9 cellular contexts compared by ENCODE assay signal in genomic region chr14:99572173-99572999, GRCh38. TPM values are rescaled to one million over a fixed set of nuclear protein-coding genes. Genes with fewer than 3 reads are reported as not detected.
DNase-seq lines count a peak whose midpoint lies in the region; ATAC-seq and TF ChIP-seq lines count a peak whose summit lies in the region.
"Had no signal": no experiment of that assay in that cellular context is flagged by ENCODE, and none has a peak within 500 bp of the region (broad histone marks: within the 10 kb centered on the region; RNA-seq: fewer than 3 reads in every experiment).

No MANE protein-coding gene starts in this region.

- no peak overlapping the region for H3K4me3 Mint-ChIP-seq in activated naive CD8-positive, alpha-beta T cell treated with anti-CD3 and anti-CD28 coated beads for 36 hours

- WGBS in right lobe of liver (ENCODE audit: insufficient coverage, low coverage, low lambda C conversion rate, missing lambda C conversion rate): 10% methylated on average over 4 of the region's 18 CpGs

- no peak for TF ChIP-seq CTCF in right lobe of liver (IDR thresholded peaks at IDR 0.05)
- TF ChIP-seq CTCF in tibial artery (IDR thresholded peaks at IDR 0.05): no peak

- H3K27me3 ChIP-seq in right lobe of liver (no peaks in the 10 kb centered on the region), tibial artery (no peaks in the 10 kb centered on the region)

- ATAC-seq in right lobe of liver (peak; percentile 51 to 70 (median 66)), GM19023 (IDR thresholded peaks at IDR 0.05; ENCODE audit: unreplicated experiment) (no peak)
- ATAC-seq: HCT116 had no signal

- peaks cover 0 to 91% (median 43%) of the 10 kb centered on the region in 4 donors for H3K4me1 ChIP-seq in right lobe of liver
- peaks cover 0 to 83% (median 39%) of the 10 kb centered on the region in 4 donors for H3K4me1 ChIP-seq in tibial artery

- H3K27ac ChIP-seq in right lobe of liver (peak overlapping the region; percentile 65 to 93 (median 84)), tibial artery (peak overlapping the region; percentile 4 to 39)

- H3K27me3 Mint-ChIP-seq in activated naive CD8-positive, alpha-beta T cell treated with anti-CD3 and anti-CD28 coated beads for 36 hours: no peaks in the 10 kb centered on the region

- H3K36me3 ChIP-seq in right lobe of liver: no peaks in the 10 kb centered on the region
- no peaks in the 10 kb centered on the region for H3K36me3 ChIP-seq in tibial artery

- H3K27ac Mint-ChIP-seq in activated naive CD8-positive, alpha-beta T cell treated with anti-CD3 and anti-CD28 coated beads for 36 hours: no peak overlapping the region

- peak; percentile 42 for DNase-seq in NCI-H2196 (lab: John Stamatoyannopoulos, UW; ENCODE audit: unreplicated experiment)
- no peak for DNase-seq in NCI-H2196 treated with DMSO at 0.1 percent for 48 hours (lab: John Stamatoyannopoulos, UW; ENCODE audit: unreplicated experiment)
- DNase-seq in SK-N-DZ (ENCODE audit: low spot score): peak; percentile 72
- peak; percentile 78 to 88 (median 88) for DNase-seq in right lobe of liver
- DNase-seq in tibial artery: no peak
- no peak for DNase-seq in DMS79 treated with DMSO at 0.1 percent for 48 hours (lab: John Stamatoyannopoulos, UW)
- DNase-seq in activated naive CD8-positive, alpha-beta T cell treated with anti-CD3 and anti-CD28 coated beads for 36 hours: no peak

- H3K9me3 Mint-ChIP-seq in activated naive CD8-positive, alpha-beta T cell treated with anti-CD3 and anti-CD28 coated beads for 36 hours: no peaks in the 10 kb centered on the region

- peak overlapping the region in 2 of 3 donors; percentile 18 to 20 for H3K4me3 ChIP-seq in right lobe of liver
- H3K4me3 ChIP-seq in tibial artery: no peak overlapping the region

- H3K9me3 ChIP-seq in right lobe of liver: no peaks in the 10 kb centered on the region
- no peaks in the 10 kb centered on the region for H3K9me3 ChIP-seq in tibial artery

- H3K36me3 Mint-ChIP-seq in activated naive CD8-positive, alpha-beta T cell treated with anti-CD3 and anti-CD28 coated beads for 36 hours: no peaks in the 10 kb centered on the region

- peaks cover 5% of the 10 kb centered on the region for H3K4me1 Mint-ChIP-seq in activated naive CD8-positive, alpha-beta T cell treated with anti-CD3 and anti-CD28 coated beads for 36 hours

- no peak for TF ChIP-seq POLR2A in right lobe of liver (IDR thresholded peaks at IDR 0.05)

- intact Hi-C loops in right lobe of liver (cut with DNase I): no loop called here
- intact Hi-C loops in tibial artery (cut with DNase I; ENCODE audit: low total_unique reads): no loop called here

RNA-seq across cellular contexts. Expression of gene CCDC85C, which starts 31.6 kb away (rescaled TPM):
- 20.3 and 23.2 TPM in 2 replicates for polyA plus RNA-seq in SK-N-DZ (2014; cell fraction: cytosol; rRNA removed)
- polyA plus RNA-seq in SK-N-DZ (2014; cell fraction: nucleus; rRNA removed): 13.6 and 14.7 TPM in 2 replicates
- 10 to 100 TPM; 13.6 to 32.8 (median 21.8) TPM for total RNA-seq in right lobe of liver
- total RNA-seq in activated naive CD8-positive, alpha-beta T cell treated with anti-CD3 and anti-CD28 coated beads for 36 hours: 1 to 10 TPM; 6.3 to 8.9 TPM

Comparison
In these comparisons a context has a peak if more than half of its experiments do, and no peak if none do; other contexts are left out.
1. DNase-seq: peak in NCI-H2196 (single experiment), SK-N-DZ (single experiment) and right lobe of liver (3 of 3); none in NCI-H2196 treated with DMSO at 0.1 percent for 48 hours (single experiment), tibial artery (0 of 2), DMS79 treated with DMSO at 0.1 percent for 48 hours (single experiment) and activated naive CD8-positive, alpha-beta T cell treated with anti-CD3 and anti-CD28 coated beads for 36 hours (single experiment).
2. H3K4me3 ChIP-seq: peak in right lobe of liver (2 of 3); none in tibial artery (0 of 2).